Comparison of ENCODE assay signal across 14 cellular contexts in the genomic region with DNA sequence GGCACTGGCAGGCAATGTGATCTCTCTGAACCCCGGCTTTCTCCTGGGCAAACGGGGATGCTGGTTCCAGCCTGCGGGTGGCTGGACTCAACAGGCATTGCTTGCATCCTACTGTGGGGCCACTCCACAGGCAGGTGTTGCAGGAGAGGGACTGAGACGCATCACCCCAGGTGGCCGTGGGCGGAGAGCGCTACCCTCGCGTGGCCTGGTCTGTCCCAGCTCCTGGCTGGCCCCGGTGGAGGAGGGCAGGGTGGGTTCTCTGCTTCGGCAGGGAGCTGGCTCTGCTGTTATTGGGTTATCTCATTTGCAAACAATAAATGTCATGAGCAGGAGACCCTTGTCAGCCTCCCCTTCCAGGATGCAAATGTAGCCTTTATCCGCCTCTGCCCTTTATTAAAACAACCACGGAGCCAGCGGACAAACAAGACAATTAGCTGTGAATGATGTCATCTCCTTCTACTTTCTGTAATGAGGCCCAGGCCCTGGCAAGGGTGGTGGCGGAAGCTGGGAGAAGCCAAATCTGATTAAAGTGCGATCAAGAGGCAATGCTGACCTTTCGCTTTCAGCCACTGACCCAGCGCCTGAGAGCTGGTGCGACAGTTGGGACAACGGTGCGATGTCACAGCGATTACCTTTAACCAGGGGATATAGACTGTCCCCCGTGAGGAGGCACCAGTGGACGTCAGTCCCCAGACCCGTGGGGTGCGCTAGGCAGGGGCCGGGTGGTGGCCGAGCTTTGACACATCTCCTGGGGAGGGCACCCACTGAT.
A peak's percentile ranks its signal among the peaks of the same experiment; 100 is the strongest.
DNase-seq lines count a peak whose midpoint lies in the region; ATAC-seq, FAIRE-seq and TF ChIP-seq lines count a peak whose summit lies in the region.
"Had no signal": no experiment of that assay in that cellular context is flagged by ENCODE, and none has a peak within 500 bp of the region (broad histone marks: within the 10 kb centered on the region; RNA-seq: fewer than 3 reads in every experiment).

No MANE protein-coding gene starts in this region.

- no peak for ATAC-seq in HG03521 (IDR thresholded peaks at IDR 0.05; ENCODE audit: unreplicated experiment)
- no peak for ATAC-seq in GM18502 (IDR thresholded peaks at IDR 0.05; ENCODE audit: poor library complexity, unreplicated experiment)

- H2AK5ac ChIP-seq in H1 (ENCODE audit: low read depth, low read length) = no peak overlapping the region

- no peaks in the 10 kb centered on the region for H3K36me3 ChIP-seq in H1 (ENCODE audit: control insufficient read depth in 2 of 4, insufficient read depth in 4 of 4, low read length in 3 of 4)
- H3K36me3 ChIP-seq: tibial artery had no signal

- TF ChIP-seq EP300 in H1 (IDR thresholded peaks at IDR 0.05; ENCODE audit: borderline replicate concordance in 1 of 2, low read depth in 2 of 2, low read length in 2 of 2) = no peak

- CTCF ChIA-PET in H1 (lab: Charles Lee; ENCODE audit: partially characterized antibody) = interaction anchor here (1.0 to 1.4 kb wide), 3 partner anchors 9 to 222 kb away, joined by 3 to 4 read pairs (median 3); no protein-coding TSS in a partner anchor

- H2BK12ac ChIP-seq in H1 (ENCODE audit: low read depth, low read length) = no peak overlapping the region

- WGBS in H1 (ENCODE audit: extremely low coverage in 1 of 2, insufficient coverage in 1 of 2, insufficient read length in 1 of 2, insufficient replicate concordance in 2 of 2, low coverage in 1 of 2, low lambda C conversion rate in 2 of 2, missing lambda C conversion rate in 1 of 2), 2 experiments = 94% methylated on average over 27 of the region's 28 CpGs; no CpG with 5 or more reads in 1 of the 2 experiments

- no peaks in the 10 kb centered on the region for H3K27me3 ChIP-seq in H1 (replicated peaks in 1 of 4; ENCODE audit: control insufficient read depth in 3 of 4, extremely low read depth in 1 of 4, insufficient read depth in 3 of 4, low read length in 3 of 4)

- no peak overlapping the region for H3K56ac ChIP-seq in H1 (replicated peaks; ENCODE audit: insufficient read length, low read depth, low read length)

- H2BK15ac ChIP-seq in H1 (ENCODE audit: low read length) = no peak overlapping the region

- H4K5ac ChIP-seq in H1 (ENCODE audit: insufficient read length, low read depth, low read length) = no peak overlapping the region

- H3K79me1 ChIP-seq in H1 (ENCODE audit: low read depth, low read length) = no peaks in the 10 kb centered on the region

- no peak overlapping the region for H3K18ac ChIP-seq in H1 (ENCODE audit: extremely low read depth, low read length)

- no peak overlapping the region for H3K4me2 ChIP-seq in H1 (ENCODE audit: insufficient read depth in 1 of 2, low read depth in 2 of 2, low read length in 2 of 2)

- H3K14ac ChIP-seq in H1 (ENCODE audit: insufficient read length) = no peak overlapping the region

- H2BK20ac ChIP-seq in H1 (ENCODE audit: low read length) = no peak overlapping the region

- DNase-seq in NCI-H1417 treated with DMSO at 0.1 percent for 48 hours (lab: John Stamatoyannopoulos, UW) (peak; percentile 32), NCI-H748 (lab: John Stamatoyannopoulos, UW; ENCODE audit: unreplicated experiment) (peak; percentile 76), H1 (ENCODE audit: low read depth in 1 of 2, low spot score in 2 of 2) (no peak), mucosa of gallbladder (ENCODE audit: low spot score) (peak; percentile 23), AG08395 (ENCODE audit: low spot score) (no peak)
- DNase-seq: amygdala; CD4-positive, CD25-positive, alpha-beta regulatory T cell; NCI-H187 treated with DMSO at 0.1 percent for 48 hours; stimulated activated CD4-positive, alpha-beta T cell treated with anti-CD3 and anti-CD28 coated beads, Interleukin-2, amount 100 ng/mL, for 48 hours had no signal

- H3K79me2 ChIP-seq in H1 (ENCODE audit: control insufficient read depth in 1 of 2, insufficient read depth in 2 of 2, low read length in 2 of 2) = no peaks in the 10 kb centered on the region

- TF ChIP-seq POLR2A in H1 (IDR thresholded peaks at IDR 0.05; ENCODE audit: control extremely low read depth in 1 of 2, low read depth in 2 of 2, low read length in 2 of 2) = no peak

- H3K23ac ChIP-seq in H1 (ENCODE audit: insufficient read length) = no peak overlapping the region

- peaks cover 0 to 4% of the 10 kb centered on the region in 2 experiments for H4K20me1 ChIP-seq in H1 (replicated peaks in 1 of 2; ENCODE audit: control insufficient read depth in 1 of 2, insufficient read depth in 2 of 2, low read length in 2 of 2)

- TF ChIP-seq RAD21 in H1 (IDR thresholded peaks at IDR 0.05 in 1 of 2, conservative IDR thresholded peaks at IDR 0.05 in 1 of 2; ENCODE audit: low read depth in 2 of 2, low read length in 2 of 2) = no peak

- no peak for TF ChIP-seq CTCF in H1 (IDR thresholded peaks at IDR 0.05; ENCODE audit: control extremely low read depth in 1 of 3, insufficient read depth in 1 of 3, low read depth in 1 of 3, low read length in 3 of 3)

- no peak overlapping the region for H3K4ac ChIP-seq in H1 (replicated peaks; ENCODE audit: insufficient read length, low read depth, low read length)

- no peak overlapping the region for H3K27ac ChIP-seq in H1 (ENCODE audit: low read depth, low read length)
- H3K27ac ChIP-seq: tibial artery had no signal

- H3K4me1 ChIP-seq in H1 (replicated peaks in 1 of 4; ENCODE audit: control insufficient read depth in 3 of 4, insufficient read depth in 4 of 4, low read length in 3 of 4) = no peaks in the 10 kb centered on the region; a peak in 1 of 7 replicates
- H3K4me1 ChIP-seq: tibial artery had no signal

- H3K9me3 ChIP-seq in H1 (ENCODE audit: insufficient read depth in 2 of 2, low read depth in 1 of 2, low read length in 1 of 2) = no peaks in the 10 kb centered on the region
- H3K9me3 ChIP-seq: tibial artery had no signal

- H3K9ac ChIP-seq in H1 (replicated peaks in 1 of 4; ENCODE audit: extremely low read depth in 1 of 4, low read depth in 3 of 4, low read length in 3 of 4) = no peak overlapping the region

- H2BK5ac ChIP-seq in H1 (ENCODE audit: low read depth, low read length) = no peak overlapping the region

- H3K4me3 ChIP-seq in H1 (ENCODE audit: extremely low read depth in 1 of 4, insufficient read depth in 2 of 4, low read depth in 3 of 4, low read length in 4 of 4) = no peak overlapping the region
- H3K4me3 ChIP-seq: tibial artery had no signal

- H2AFZ ChIP-seq in H1 (ENCODE audit: low read length) = no peak overlapping the region

- peaks cover 9% of the 10 kb centered on the region; the same call in 1 of the 2 replicates for H3K23me2 ChIP-seq in H1 (ENCODE audit: low read depth, low read length)

- FAIRE-seq in H1 (lab: Jason Lieb, UNC) = no peak
- FAIRE-seq: colon, frontal cortex had no signal

- POLR2A ChIA-PET in H1 (lab: Charles Lee; ENCODE audit: partially characterized antibody) = no interaction called here

- H2BK120ac ChIP-seq in H1 (replicated peaks; ENCODE audit: low read depth, low read length) = no peak overlapping the region

- no peak overlapping the region for H4K91ac ChIP-seq in H1 (replicated peaks; ENCODE audit: insufficient read length, low read length)

- no peak overlapping the region; the same call in 1 of the 2 replicates for H4K8ac ChIP-seq in H1 (ENCODE audit: extremely low read depth, insufficient read depth, low read length)

TF ChIP-seq in H1, 55 proteins besides CTCF, POLR2A, EP300 and RAD21:
- TF ChIP-seq EGR1 (IDR thresholded peaks at IDR 0.05; ENCODE audit: borderline replicate concordance, low read depth, low read length) (0 out of 2 replicates have a peak, but pooled peaks have one; percentile 19), SP2 (IDR thresholded peaks at IDR 0.05; ENCODE audit: low read length) (no peak)

Comparison
In these comparisons a context has a peak if more than half of its experiments do, and no peak if none do; other contexts are left out.
1. DNase-seq: peak in NCI-H1417 treated with DMSO at 0.1 percent for 48 hours (single experiment), NCI-H748 (single experiment) and mucosa of gallbladder (single experiment); none in H1 (0 of 2) and AG08395 (single experiment).